ENCODE assay signal across 22 cellular contexts in genomic region chr5:97600486-97600885, GRCh38.
"Had no signal": no experiment of that assay in that cellular context is flagged by ENCODE, and none has a peak within 500 bp of the region (broad histone marks: within the 10 kb centered on the region; RNA-seq: fewer than 3 reads in every experiment).

No MANE protein-coding gene starts in this region.

- H3K4me3 ChIP-seq: body of pancreas, tibial artery had no signal

- H3K4me1 ChIP-seq: body of pancreas, parathyroid adenoma, tibial artery had no signal

- H3K27ac ChIP-seq: body of pancreas, parathyroid adenoma, tibial artery, VCaP had no signal

- H3K4me1 Mint-ChIP-seq: activated CD4-positive, alpha-beta T cell treated with anti-CD3 and anti-CD28 coated beads, Interleukin-2, amount 10 ng/mL, durations not matched to agents 24 days and 14 days; activated naive CD8-positive, alpha-beta T cell treated with anti-CD3 and anti-CD28 coated beads, Interleukin-2, amount 50 U/mL, for 24 hours; memory B cell had no signal

- H3K27ac Mint-ChIP-seq: activated CD4-positive, alpha-beta T cell treated with anti-CD3 and anti-CD28 coated beads, Interleukin-2, amount 10 ng/mL, durations not matched to agents 24 days and 14 days; activated CD8-positive, alpha-beta T cell treated with anti-CD3 and anti-CD28 coated beads, Interleukin-2, amount 10 ng/mL, durations not matched to agents 7 days and 5 days; activated naive CD8-positive, alpha-beta T cell treated with anti-CD3 and anti-CD28 coated beads, Interleukin-2, amount 50 U/mL, for 24 hours; activated T-helper 1 cell treated with anti-CD3 and anti-CD28 coated beads, Interleukin-12 subunit alpha, Interleukin-12 subunit beta, Interleukin-2, Interleukin-4 antibody, amounts not matched to agents 30 ng/mL and 10 ng/mL and 1 ng/mL, durations not matched to agents 14 hours and 24 hours and 36 hours; memory B cell; T-helper 2 cell treated with Interferon-gamma antibody and Interleukin-4, amounts not matched to agents 5 μg/mL and 100 μg/mL, for 36 hours had no signal

- H3K36me3 ChIP-seq: tibial artery had no signal

- ATAC-seq: activated CD4-positive, CD25-positive, alpha-beta regulatory T cell treated with anti-CD3 and anti-CD28 coated beads, Interleukin-2, amount 50 U/mL, for 24 hours; activated CD8-positive, alpha-beta T cell treated with anti-CD3 and anti-CD28 coated beads, Interleukin-2, amount 10 ng/mL, durations not matched to agents 7 days and 5 days; activated naive CD8-positive, alpha-beta T cell treated with anti-CD3 and anti-CD28 coated beads, Interleukin-2, amount 50 U/mL, for 24 hours; body of pancreas; right cardiac atrium; stimulated activated naive CD8-positive, alpha-beta T cell treated with anti-CD3 and anti-CD28 coated beads, Interleukin-15, Interleukin-2, amounts not matched to agents 100 U/mL and 50 U/mL, for 24 hours had no signal

- DNase-seq: activated CD4-positive, alpha-beta T cell treated with anti-CD3 and anti-CD28 coated beads, Interleukin-2, amount 10 ng/mL, durations not matched to agents 24 days and 14 days; activated CD8-positive, alpha-beta T cell treated with anti-CD3 and anti-CD28 coated beads, Interleukin-2, amount 10 ng/mL, durations not matched to agents 7 days and 5 days; activated gamma-delta T cell; activated naive CD4-positive, alpha-beta T cell treated with anti-CD3 and anti-CD28 coated beads, Interleukin-2, amount 50 U/mL, for 16 hours; activated naive CD8-positive, alpha-beta T cell treated with anti-CD3 and anti-CD28 coated beads, Interleukin-2, amount 50 U/mL, for 24 hours; anterior cingulate cortex; body of pancreas; hippocampal formation; kidney glomerular epithelial cell; nucleus accumbens; right cardiac atrium; stimulated activated CD4-positive, alpha-beta T cell treated with anti-CD3 and anti-CD28 coated beads, Interleukin-12 subunit alpha, Interleukin-12 subunit beta, amount 100 ng/mL, for 4 hours; stimulated activated CD4-positive, alpha-beta T cell treated with anti-CD3 and anti-CD28 coated beads, Interleukin-4, amount 100 ng/mL, for 4 hours; stimulated activated naive CD8-positive, alpha-beta T cell treated with anti-CD3 and anti-CD28 coated beads, Interleukin-15, Interleukin-2, amounts not matched to agents 100 U/mL and 50 U/mL, for 24 hours; substantia nigra; tibial artery had no signal

- H3K27me3 ChIP-seq: body of pancreas, tibial artery had no signal

- H3K27me3 Mint-ChIP-seq: activated CD4-positive, alpha-beta T cell treated with anti-CD3 and anti-CD28 coated beads, Interleukin-2, amount 10 ng/mL, durations not matched to agents 24 days and 14 days; activated naive CD8-positive, alpha-beta T cell treated with anti-CD3 and anti-CD28 coated beads, Interleukin-2, amount 50 U/mL, for 24 hours; memory B cell had no signal

- H3K4me3 Mint-ChIP-seq: activated CD4-positive, alpha-beta T cell treated with anti-CD3 and anti-CD28 coated beads, Interleukin-2, amount 10 ng/mL, durations not matched to agents 24 days and 14 days; activated CD8-positive, alpha-beta T cell treated with anti-CD3 and anti-CD28 coated beads, Interleukin-2, amount 10 ng/mL, durations not matched to agents 7 days and 5 days; activated naive CD8-positive, alpha-beta T cell treated with anti-CD3 and anti-CD28 coated beads, Interleukin-2, amount 50 U/mL, for 24 hours; activated T-helper 1 cell treated with anti-CD3 and anti-CD28 coated beads, Interleukin-12 subunit alpha, Interleukin-12 subunit beta, Interleukin-2, Interleukin-4 antibody, amounts not matched to agents 30 ng/mL and 10 ng/mL and 1 ng/mL, durations not matched to agents 14 hours and 24 hours and 36 hours; memory B cell; T-helper 2 cell treated with Interferon-gamma antibody and Interleukin-4, amounts not matched to agents 5 μg/mL and 100 μg/mL, for 36 hours had no signal
